10 cellular contexts compared by ENCODE assay signal in genomic region chr6:11231108-11231463, GRCh38. TPM values are rescaled to one million over a fixed set of nuclear protein-coding genes. Genes with fewer than 3 reads are reported as not detected.
A peak's percentile ranks its signal among the peaks of the same experiment; 100 is the strongest.
DNase-seq lines count a peak whose midpoint lies in the region; ATAC-seq and TF ChIP-seq lines count a peak whose summit lies in the region.
"Had no signal": no experiment of that assay in that cellular context is flagged by ENCODE, and none has a peak within 500 bp of the region (broad histone marks: within the 10 kb centered on the region; RNA-seq: fewer than 3 reads in every experiment).

No MANE protein-coding gene starts in this region.

- TF ChIP-seq RAD21 in liver (IDR thresholded peaks at IDR 0.05), result no peak

- H3K36me3 Mint-ChIP-seq in activated CD4-positive, alpha-beta T cell treated with anti-CD3 and anti-CD28 coated beads, Interleukin-2, amount 10 ng/mL, durations not matched to agents 7 days and 5 days (ENCODE audit: low read depth), result peaks cover 20% of the 10 kb centered on the region

- no peak for DNase-seq in activated CD4-positive, alpha-beta T cell treated with anti-CD3 and anti-CD28 coated beads, Interleukin-2, amount 10 ng/mL, durations not matched to agents 7 days and 5 days
- DNase-seq in activated CD4-positive, alpha-beta T cell treated with anti-CD3 and anti-CD28 coated beads for 4 hours, result no peak
- DNase-seq in astrocyte of the cerebellum (ENCODE audit: low read depth), result no peak
- no peak for DNase-seq in thoracic aorta (ENCODE audit: low spot score)
- no peak for DNase-seq in superior temporal gyrus (ENCODE audit: extremely low spot score)
- no peak for DNase-seq in SHP77 treated with DMSO at 0.1 percent for 48 hours (lab: John Stamatoyannopoulos, UW)
- DNase-seq: amniotic stem cell had no signal

- H3K4me3 ChIP-seq in astrocyte of the cerebellum (ENCODE audit: low read depth, low read length) (peak overlapping the region; percentile 83), liver (ENCODE audit: low read depth in 1 of 3, low read length in 3 of 3) (peak overlapping the region; percentile 2 to 84 (median 64)), thoracic aorta (peak overlapping the region; percentile 93)

- CTCF ChIA-PET in activated CD4-positive, alpha-beta T cell treated with anti-CD3 and anti-CD28 coated beads, Interleukin-2, amount 10 ng/mL, durations not matched to agents 7 days and 5 days (lab: Charles Lee), result interaction anchor here (0.8 to 4.4 kb wide), 7 partner anchors 11 to 183 kb away, joined by 3 to 14 read pairs (median 3); no protein-coding TSS in a partner anchor

- in situ Hi-C loops in astrocyte of the cerebellum (cut with HindIII; ENCODE audit: low sequenced_read_pairs), result no loop called here

- POLR2A ChIA-PET in activated CD4-positive, alpha-beta T cell treated with anti-CD3 and anti-CD28 coated beads, Interleukin-2, amount 10 ng/mL, durations not matched to agents 7 days and 5 days (lab: Charles Lee), result interaction anchor here (0.6 kb wide), 1 partner anchor 38 kb away, joined by 5 read pairs; no protein-coding TSS in a partner anchor

- 76% methylated on average over 1 of the region's 1 CpG for WGBS in liver

- ATAC-seq in thoracic aorta (ENCODE audit: insufficient number of reproducible peaks, low FRiP score, low read depth), result no peak
- no peak for ATAC-seq in HG03108 (IDR thresholded peaks at IDR 0.05; ENCODE audit: unreplicated experiment)

- H3K9ac ChIP-seq in liver (ENCODE audit: low read depth in 1 of 2, low read length in 2 of 2), result peak overlapping the region in 1 of 2 donors; percentile 96

- no peaks in the 10 kb centered on the region for H3K36me3 ChIP-seq in liver (ENCODE audit: control insufficient read depth in 4 of 4, insufficient read depth in 3 of 4, low read depth in 1 of 4, low read length in 3 of 4)
- H3K36me3 ChIP-seq in thoracic aorta, result no peaks in the 10 kb centered on the region

- H3K4me1 ChIP-seq in liver (ENCODE audit: control insufficient read depth in 4 of 4, insufficient read depth in 4 of 4, low read length in 3 of 4) (peaks cover 0 to 15% (median 5%) of the 10 kb centered on the region in 4 donors), thoracic aorta (ENCODE audit: control insufficient read depth in 1 of 2, low read depth in 2 of 2) (peaks cover 18 to 38% of the 10 kb centered on the region in 2 donors)

- peak overlapping the region; percentile 85 for H3K4me3 Mint-ChIP-seq in activated CD4-positive, alpha-beta T cell treated with anti-CD3 and anti-CD28 coated beads, Interleukin-2, amount 10 ng/mL, durations not matched to agents 7 days and 5 days

- H3K27me3 Mint-ChIP-seq in activated CD4-positive, alpha-beta T cell treated with anti-CD3 and anti-CD28 coated beads, Interleukin-2, amount 10 ng/mL, durations not matched to agents 7 days and 5 days, result no peaks in the 10 kb centered on the region

- TF ChIP-seq CTCF in astrocyte of the cerebellum (IDR thresholded peaks at IDR 0.05; ENCODE audit: low read depth, low read length, missing control alignments), result no peak
- TF ChIP-seq CTCF in liver (IDR thresholded peaks at IDR 0.05; ENCODE audit: low read depth, low read length, missing input control), result no peak
- no peak for TF ChIP-seq CTCF in thoracic aorta (IDR thresholded peaks at IDR 0.05)

- no peaks in the 10 kb centered on the region for H3K9me3 ChIP-seq in liver (ENCODE audit: control insufficient read depth in 4 of 4, low read length in 3 of 4)
- H3K9me3 ChIP-seq in thoracic aorta, result no peaks in the 10 kb centered on the region

- peak overlapping the region; percentile 2 for H3K27ac Mint-ChIP-seq in activated CD4-positive, alpha-beta T cell treated with anti-CD3 and anti-CD28 coated beads, Interleukin-2, amount 10 ng/mL, durations not matched to agents 7 days and 5 days

- H3K27me3 ChIP-seq in liver (ENCODE audit: control insufficient read depth in 4 of 4, insufficient read depth in 4 of 4, low read length in 3 of 4) (no peaks in the 10 kb centered on the region), thoracic aorta (replicated peaks; ENCODE audit: insufficient read depth) (no peaks in the 10 kb centered on the region)

- peaks cover 68% of the 10 kb centered on the region for H3K4me1 Mint-ChIP-seq in activated CD4-positive, alpha-beta T cell treated with anti-CD3 and anti-CD28 coated beads, Interleukin-2, amount 10 ng/mL, durations not matched to agents 7 days and 5 days

- H3K27ac ChIP-seq in liver (ENCODE audit: low read depth in 1 of 2, low read length in 2 of 2), result peak overlapping the region; percentile 39 to 74
- peak overlapping the region; percentile 88 to 97 for H3K27ac ChIP-seq in thoracic aorta
- H3K27ac ChIP-seq: HL-60 had no signal

- H3K9me3 Mint-ChIP-seq in activated CD4-positive, alpha-beta T cell treated with anti-CD3 and anti-CD28 coated beads, Interleukin-2, amount 10 ng/mL, durations not matched to agents 7 days and 5 days, result peaks cover 3% of the 10 kb centered on the region

TF ChIP-seq in liver, 16 proteins besides CTCF, POLR2A, EP300 and RAD21:
- TF ChIP-seq GABPA (IDR thresholded peaks at IDR 0.05 in 1 of 2, conservative IDR thresholded peaks at IDR 0.05 in 1 of 2) (no peak), REST (IDR thresholded peaks at IDR 0.05) (no peak), FOXA1 (IDR thresholded peaks at IDR 0.05) (no peak)
TF ChIP-seq in liver: peak in this region for 0.

RNA-seq across cellular contexts. Expression of gene NEDD9, which starts 1.4 kb away (rescaled TPM):
- 10 to 100 TPM; 42.7 to 47.7 TPM for total RNA-seq in activated CD4-positive, alpha-beta T cell treated with anti-CD3 and anti-CD28 coated beads, Interleukin-2, amount 10 ng/mL, durations not matched to agents 7 days and 5 days
- total RNA-seq in liver (10 to 100 TPM in 1 of 2 donors, 1 to 10 TPM in 1; 7.8 to 15.7 TPM), thoracic aorta (100 to 1,000 TPM; 122 to 181 TPM)
- polyA plus RNA-seq in liver, result 10 to 100 TPM in 1 of 2 donors, 1 to 10 TPM in 1; 7.5 to 16.8 TPM
